1 cellular context compared by ENCODE assay signal in genomic region chr19:49683814-49684250, GRCh38.
TF ChIP-seq lines count a peak whose summit lies in the region.

No MANE protein-coding gene starts in this region.

TF ChIP-seq in IMR-90, 13 proteins besides CTCF, POLR2A, EP300 and RAD21:
- TF ChIP-seq USF2 (IDR thresholded peaks at IDR 0.05; ENCODE audit: low read depth, low read length) (no peak), CHD1 (IDR thresholded peaks at IDR 0.05; ENCODE audit: low read depth, low read length) (no peak)
